In genomic region chr17:50037321-50038107, GRCh38 we compare ENCODE assay signal across 1 cellular context.
TF ChIP-seq lines count a peak whose summit lies in the region.

No MANE protein-coding gene starts in this region.

TF ChIP-seq in endothelial cell of umbilical vein, 7 proteins besides CTCF, POLR2A, EP300 and RAD21 (continued from another document):
- no peak for TF ChIP-seq EZH2 (IDR thresholded peaks at IDR 0.05; ENCODE audit: borderline replicate concordance, low read depth, low read length, severe bottlenecking)
